ENCODE assay signal across 15 cellular contexts in genomic region chr1:63063367-63063766, GRCh38.
A peak's percentile ranks its signal among the peaks of the same experiment; 100 is the strongest.
DNase-seq lines count a peak whose midpoint lies in the region; ATAC-seq and TF ChIP-seq lines count a peak whose summit lies in the region.
"Had no signal": no experiment of that assay in that cellular context is flagged by ENCODE, and none has a peak within 500 bp of the region (broad histone marks: within the 10 kb centered on the region; RNA-seq: fewer than 3 reads in every experiment).

No MANE protein-coding gene starts in this region.

- H3K9me3 Mint-ChIP-seq in activated naive CD4-positive, alpha-beta T cell treated with anti-CD3 and anti-CD28 coated beads for 36 hours = no peaks in the 10 kb centered on the region
- H3K9me3 Mint-ChIP-seq in osteocyte (ENCODE audit: unreplicated experiment) = no peaks in the 10 kb centered on the region
- H3K9me3 Mint-ChIP-seq: activated T-helper 17 cell treated with anti-CD3 and anti-CD28 coated beads, Interleukin-2, amount 50 U/mL, for 72 hours had no signal

- H3K36me3 ChIP-seq in KMS-11 (ENCODE audit: insufficient read depth) (no peaks in the 10 kb centered on the region), brain microvascular endothelial cell (replicated peaks) (no peaks in the 10 kb centered on the region), aorta (ENCODE audit: control insufficient read depth in 1 of 2, insufficient read depth in 2 of 2, low read length in 1 of 2) (no peaks in the 10 kb centered on the region)

- in situ Hi-C loops in brain microvascular endothelial cell (cut with HindIII; ENCODE audit: low pct_ligation_motif_present, low sequenced_read_pairs) = no loop called here

- no peak overlapping the region for H3K4me3 Mint-ChIP-seq in activated naive CD4-positive, alpha-beta T cell treated with anti-CD3 and anti-CD28 coated beads for 36 hours
- no peak overlapping the region for H3K4me3 Mint-ChIP-seq in osteocyte (ENCODE audit: unreplicated experiment)
- H3K4me3 Mint-ChIP-seq: activated T-helper 17 cell treated with anti-CD3 and anti-CD28 coated beads, Interleukin-2, amount 50 U/mL, for 72 hours had no signal

- no peak overlapping the region for H3K4me2 ChIP-seq in KMS-11

- no peaks in the 10 kb centered on the region for H3K36me3 Mint-ChIP-seq in activated naive CD4-positive, alpha-beta T cell treated with anti-CD3 and anti-CD28 coated beads for 36 hours (ENCODE audit: low read depth)
- no peaks in the 10 kb centered on the region for H3K36me3 Mint-ChIP-seq in osteocyte (ENCODE audit: unreplicated experiment)

- no peak overlapping the region for H2AFZ ChIP-seq in KMS-11 (ENCODE audit: low read depth)

- peak; percentile 18 for DNase-seq in activated naive CD4-positive, alpha-beta T cell treated with anti-CD3 and anti-CD28 coated beads for 36 hours
- no peak for DNase-seq in activated naive CD4-positive, alpha-beta T cell treated with anti-CD3 and anti-CD28 coated beads, Interleukin-2, amount 50 U/mL, for 16 hours
- no peak for DNase-seq in brain microvascular endothelial cell
- no peak for DNase-seq in osteocyte (ENCODE audit: extremely low spot score, unreplicated experiment)
- no peak for DNase-seq in aorta
- no peak for DNase-seq in amniotic stem cell (lab: John Stamatoyannopoulos, UW)
- DNase-seq in nucleus accumbens (lab: John Stamatoyannopoulos, UW) = no peak
- DNase-seq: activated CD4-positive, alpha-beta T cell treated with anti-CD3 and anti-CD28 coated beads, Interleukin-2, amount 50 U/mL, for 48 hours; amygdala; NCI-H1092 treated with DMSO at 0.1 percent for 48 hours; NCI-H2171 treated with DMSO at 0.1 percent for 48 hours; right cardiac atrium had no signal

- CTCF ChIA-PET in activated naive CD4-positive, alpha-beta T cell treated with anti-CD3 and anti-CD28 coated beads for 36 hours (lab: Charles Lee) = no interaction called here

- ATAC-seq in aorta (ENCODE audit: low FRiP score) = no peak
- ATAC-seq: activated T-helper 17 cell treated with anti-CD3 and anti-CD28 coated beads, Interleukin-2, amount 50 U/mL, for 72 hours; right cardiac atrium had no signal

- no peaks in the 10 kb centered on the region for H3K27me3 ChIP-seq in KMS-11 (ENCODE audit: insufficient read depth, low read depth)
- no peaks in the 10 kb centered on the region for H3K27me3 ChIP-seq in brain microvascular endothelial cell (replicated peaks)
- no peaks in the 10 kb centered on the region for H3K27me3 ChIP-seq in aorta (ENCODE audit: control insufficient read depth in 1 of 2, insufficient read depth in 2 of 2, low read length in 1 of 2)

- TF ChIP-seq CTCF in KMS-11 (conservative IDR thresholded peaks at IDR 0.05; ENCODE audit: low read depth, low read length) = peak; percentile 33
- peak; percentile 27 for TF ChIP-seq CTCF in brain microvascular endothelial cell (IDR thresholded peaks at IDR 0.05; ENCODE audit: low read depth, low read length, missing control alignments)
- peak; percentile 6 for TF ChIP-seq CTCF in osteocyte (IDR thresholded peaks at IDR 0.05)

- no peaks in the 10 kb centered on the region for H3K4me1 Mint-ChIP-seq in activated naive CD4-positive, alpha-beta T cell treated with anti-CD3 and anti-CD28 coated beads for 36 hours (ENCODE audit: low read depth)
- H3K4me1 Mint-ChIP-seq in osteocyte (ENCODE audit: unreplicated experiment) = no peaks in the 10 kb centered on the region
- H3K4me1 Mint-ChIP-seq: activated T-helper 17 cell treated with anti-CD3 and anti-CD28 coated beads, Interleukin-2, amount 50 U/mL, for 72 hours had no signal

- no peaks in the 10 kb centered on the region for H3K79me2 ChIP-seq in KMS-11 (ENCODE audit: insufficient read depth, low read depth)

- H4K20me1 ChIP-seq in KMS-11 (ENCODE audit: insufficient read depth) = no peaks in the 10 kb centered on the region

- H3K27ac Mint-ChIP-seq in activated naive CD4-positive, alpha-beta T cell treated with anti-CD3 and anti-CD28 coated beads for 36 hours = no peak overlapping the region
- no peak overlapping the region for H3K27ac Mint-ChIP-seq in osteocyte (ENCODE audit: unreplicated experiment)
- H3K27ac Mint-ChIP-seq: activated T-helper 17 cell treated with anti-CD3 and anti-CD28 coated beads, Interleukin-2, amount 50 U/mL, for 72 hours had no signal

- H3K4me1 ChIP-seq in KMS-11 (ENCODE audit: low read depth, poor library complexity, severe bottlenecking) = no peaks in the 10 kb centered on the region
- no peaks in the 10 kb centered on the region for H3K4me1 ChIP-seq in aorta (ENCODE audit: control insufficient read depth in 1 of 2, insufficient read depth in 2 of 2, low read length in 2 of 2)

- no peak overlapping the region for H3K4me3 ChIP-seq in KMS-11 (IDR thresholded peaks at IDR 0.05; ENCODE audit: insufficient read depth, low read depth, low read length)
- no peak overlapping the region for H3K4me3 ChIP-seq in brain microvascular endothelial cell (ENCODE audit: low read depth, low read length)
- no peak overlapping the region for H3K4me3 ChIP-seq in aorta (ENCODE audit: low read length in 2 of 2)
- H3K4me3 ChIP-seq: coronary artery had no signal

- peaks cover 2% of the 10 kb centered on the region for H3K9me3 ChIP-seq in aorta (ENCODE audit: control insufficient read depth, low read length)

- WGBS in aorta, 2 donors = 50 to 55% methylated on average over 3 of the region's 3 CpGs

- intact Hi-C loops in activated naive CD4-positive, alpha-beta T cell treated with anti-CD3 and anti-CD28 coated beads for 36 hours (cut with micrococcal nuclease) = no loop called here
- intact Hi-C loops in aorta (cut with DNase I) = no loop called here

- H3K9ac ChIP-seq in KMS-11 = no peak overlapping the region

- H3K27ac ChIP-seq in KMS-11 (no peak overlapping the region), brain microvascular endothelial cell (no peak overlapping the region), aorta (ENCODE audit: low read depth in 1 of 2, low read length in 2 of 2) (no peak overlapping the region)
- H3K27ac ChIP-seq: coronary artery had no signal

- peaks cover 1% of the 10 kb centered on the region for H3K27me3 Mint-ChIP-seq in activated naive CD4-positive, alpha-beta T cell treated with anti-CD3 and anti-CD28 coated beads for 36 hours (ENCODE audit: low read depth)
- peaks cover 9% of the 10 kb centered on the region for H3K27me3 Mint-ChIP-seq in osteocyte (ENCODE audit: unreplicated experiment)
